8 cellular contexts compared by ENCODE assay signal in the genomic region with DNA sequence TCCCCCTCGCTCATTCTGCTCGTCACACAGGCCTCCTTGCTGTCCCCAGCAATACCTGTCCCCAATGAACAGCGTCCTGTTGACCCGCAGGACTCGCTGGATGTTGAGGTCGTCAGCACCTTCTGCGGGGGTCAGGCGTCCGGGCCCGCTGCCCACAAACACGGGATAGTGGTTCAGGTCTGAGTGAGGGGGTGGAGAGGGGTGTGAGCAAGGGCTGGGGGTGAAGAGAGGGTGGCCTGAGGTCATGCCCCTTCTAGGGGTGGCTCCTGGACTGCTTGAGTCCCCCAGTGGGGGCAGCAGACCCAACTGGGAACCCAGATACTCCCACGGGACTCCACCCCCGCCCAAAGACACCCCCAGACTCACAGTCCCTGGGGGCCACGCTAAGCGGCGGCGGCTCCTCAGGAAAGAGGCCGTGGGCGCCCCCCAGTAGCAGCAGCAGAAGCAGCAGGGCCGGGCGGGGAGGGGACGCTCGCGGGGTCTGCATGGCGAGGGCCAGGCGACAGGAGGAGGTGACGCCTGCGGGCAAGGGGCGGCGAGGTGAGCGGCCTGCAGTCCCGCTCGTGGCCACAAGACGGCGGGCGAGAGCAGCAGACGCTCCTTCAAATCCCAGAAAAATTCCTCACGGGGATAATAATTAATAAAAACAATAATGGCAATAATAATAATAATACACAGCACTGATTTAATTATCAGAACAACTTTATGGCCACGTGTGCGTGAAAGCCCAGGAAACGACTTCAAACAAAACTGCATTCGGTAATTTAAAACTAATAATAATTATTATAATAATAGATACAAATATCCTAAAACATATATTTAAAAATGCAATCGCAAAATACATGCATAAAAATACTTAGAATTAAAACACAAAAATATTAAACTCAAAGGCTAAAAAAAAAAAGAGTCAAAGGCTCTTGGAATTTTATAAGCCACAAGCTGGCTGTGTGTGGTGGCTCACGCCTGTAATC. TPM values are rescaled to one million over a fixed set of nuclear protein-coding genes. Genes with fewer than 3 reads are reported as not detected.
DNase-seq lines count a peak whose midpoint lies in the region; ATAC-seq and TF ChIP-seq lines count a peak whose summit lies in the region.

No MANE protein-coding gene starts in this region.

- H3K4me3 ChIP-seq in gastrocnemius medialis, result peak overlapping the region in 3 of 4 donors; percentile 36 to 54 (median 49)

- CTCF ChIA-PET in WTC11 (lab: Charles Lee), result interaction anchor here (0.6 to 3.2 kb wide), 16 partner anchors 9 to 120 kb away, joined by 3 to 28 read pairs (median 4); partner anchors contain the start of genes PLIN4 and PLIN5

- ATAC-seq in WTC11 (peak; percentile 12; the same call in 1 of the 2 replicates), gastrocnemius medialis (no peak), HG03135 (IDR thresholded peaks at IDR 0.05; ENCODE audit: unreplicated experiment) (no peak)

- in situ Hi-C loops in gastrocnemius medialis (cut with MboI; ENCODE audit: low sequenced_read_pairs in 4 of 4), result no loop called here

- DNase-seq in AG08396 (ENCODE audit: low spot score) (peak; percentile 82), WTC11 (ENCODE audit: low spot score) (peak; percentile 78), fibroblast of peridontal ligament (ENCODE audit: extremely low read depth) (peak; percentile 9), gastrocnemius medialis (no peak), NCI-H524 (lab: John Stamatoyannopoulos, UW) (no peak), GF-D8 (lab: John Stamatoyannopoulos, UW) (no peak)

- no peaks in the 10 kb centered on the region for H3K4me1 ChIP-seq in gastrocnemius medialis

- TF ChIP-seq POLR2A in gastrocnemius medialis (IDR thresholded peaks at IDR 0.05), result no peak

- peaks cover 19% of the 10 kb centered on the region for H3K36me3 Mint-ChIP-seq in WTC11

- H3K9me3 ChIP-seq in gastrocnemius medialis, result no peaks in the 10 kb centered on the region

- H3K4me1 Mint-ChIP-seq in WTC11, result peaks cover 9% of the 10 kb centered on the region

- no peaks in the 10 kb centered on the region for H3K36me3 ChIP-seq in gastrocnemius medialis

- peaks cover 2% of the 10 kb centered on the region; the same call in 1 of the 2 replicates for H3K27me3 Mint-ChIP-seq in WTC11 (ENCODE audit: low read depth)

- no peaks in the 10 kb centered on the region for H3K27me3 ChIP-seq in gastrocnemius medialis

- TF ChIP-seq CTCF in GM12874 (IDR thresholded peaks at IDR 0.05; ENCODE audit: insufficient read depth, low read depth, low read length) (peak; percentile 99), WTC11 (IDR thresholded peaks at IDR 0.05) (peak; percentile 100), gastrocnemius medialis (IDR thresholded peaks at IDR 0.05 in 4 of 5, conservative IDR thresholded peaks at IDR 0.05 in 1 of 5) (peak; percentile 92 to 100 (median 97))

- H3K27ac ChIP-seq in gastrocnemius medialis, result peak overlapping the region; percentile 33 to 81 (median 70)

- POLR2A ChIA-PET in WTC11 (lab: Charles Lee), result no interaction called here

- H3K9me3 Mint-ChIP-seq in WTC11, result no peaks in the 10 kb centered on the region

- no peak overlapping the region for H3K27ac Mint-ChIP-seq in WTC11

- H3K4me3 Mint-ChIP-seq in WTC11, result no peak overlapping the region

- intact Hi-C loops in gastrocnemius medialis (cut with DNase I; ENCODE audit: low total_unique reads), result loop anchor here (1.0 to 10.0 kb wide), 3 partner anchors 21 to 217 kb away; no protein-coding TSS in a partner anchor

TF ChIP-seq in WTC11, 78 proteins besides CTCF, POLR2A, EP300 and RAD21:
- no peak for TF ChIP-seq JAZF1 (CRISPR knock-in tag; IDR thresholded peaks at IDR 0.05)
- no peak for TF ChIP-seq TEAD1 (CRISPR knock-in tag; IDR thresholded peaks at IDR 0.05)
- TF ChIP-seq HMGA2 (CRISPR knock-in tag; IDR thresholded peaks at IDR 0.05), result peak; percentile 84

RNA-seq across cellular contexts. Expression of gene SEMA6B, which starts 1.2 kb away (rescaled TPM):
- 45.1 to 52.1 TPM (median 49.1 TPM) in 3 replicates for total RNA-seq in WTC11 (2021)
- total RNA-seq in gastrocnemius medialis, result 1 to 10 TPM; 1.4 to 3.3 (median 2.6) TPM

RNA-seq across cellular contexts. Expression of gene LRG1, which starts 18.4 kb away (rescaled TPM):
- 0.81 to 1.2 TPM (median 0.87 TPM) in 3 replicates for total RNA-seq in WTC11 (2021)
- 1 to 10 TPM in 1 of 4 donors, under 1 TPM in 2, not detected in 1; 0.15 to 2.7 (median 0.98) TPM for total RNA-seq in gastrocnemius medialis

RNA-seq across cellular contexts. Expression of gene PLIN5, which starts 23.2 kb away (rescaled TPM):
- total RNA-seq in WTC11 (2021), result 3.3 to 4.2 TPM (median 3.9 TPM) in 3 replicates
- 100 to 1,000 TPM in 1 of 4 donors, 10 to 100 TPM in 3; 23.5 to 127 (median 52.9) TPM for total RNA-seq in gastrocnemius medialis

RNA-seq across cellular contexts. Expression of gene PLIN4, which starts 40.0 kb away (rescaled TPM):
- total RNA-seq in WTC11 (2021), result 0.35 to 0.62 TPM (median 0.57 TPM) in 3 replicates
- total RNA-seq in gastrocnemius medialis, result 100 to 1,000 TPM in 3 of 4 donors, 10 to 100 TPM in 1; 79.6 to 282 (median 152) TPM

Comparison
In these comparisons a context has a peak if more than half of its experiments do, and no peak if none do; other contexts are left out.
1. DNase-seq: peak in AG08396 (single experiment), WTC11 (single experiment) and fibroblast of peridontal ligament (single experiment); none in gastrocnemius medialis (0 of 2), NCI-H524 (0 of 2) and GF-D8 (single experiment).
2. RNA of gene SEMA6B, which starts 1.2 kb away (total RNA-seq): 45.1 to 52.1 TPM in WTC11; 1.4 to 3.3 TPM in gastrocnemius medialis; every median in the first group is over 10 times any median in the second.
3. Peak in every context shown above with its lines, with median percentiles within 50 percentile points of each other: CTCF ChIP-seq.